In genomic region chr1:120414466-120414865, GRCh38 we compare ENCODE assay signal across 8 cellular contexts. TPM values are rescaled to one million over a fixed set of nuclear protein-coding genes. Genes with fewer than 3 reads are reported as not detected.
DNase-seq lines count a peak whose midpoint lies in the region; ATAC-seq and TF ChIP-seq lines count a peak whose summit lies in the region.
"Not testable (repeated sequence)": the region's sequence is repeated elsewhere in the genome, so short reads cannot be mapped to it uniquely, and the experiment has no call there.

No MANE protein-coding gene starts in this region.

- H3K27me3 ChIP-seq in GM06990 (replicated peaks; ENCODE audit: control insufficient read depth, insufficient read depth, low read length); thoracic aorta (replicated peaks; ENCODE audit: insufficient read depth): not testable (repeated sequence)
- H3K27me3 ChIP-seq in neural progenitor cell = peaks cover 35% of the 10 kb centered on the region

- TF ChIP-seq POLR2A in NB4 (IDR thresholded peaks at IDR 0.05; ENCODE audit: extremely low read depth, insufficient read length) = not testable (repeated sequence)

- not testable (repeated sequence) for H3F3A ChIP-seq in neural progenitor cell (ENCODE audit: low read depth)

- H3K27ac ChIP-seq in neural progenitor cell, thoracic aorta: not testable (repeated sequence)

- H3K79me2 ChIP-seq in neural progenitor cell (ENCODE audit: low read depth) = not testable (repeated sequence)

- H3K4me3 ChIP-seq in GM06990 (replicated peaks; ENCODE audit: low read depth, low read length) (peak overlapping the region; percentile 60; the same call in 1 of the 2 replicates), NB4 (ENCODE audit: low read depth, low read length) (peak overlapping the region; percentile 36), fibroblast of pulmonary artery (replicated peaks; ENCODE audit: low read depth, low read length) (peak overlapping the region; percentile 63), neural progenitor cell (peak overlapping the region; percentile 43), thoracic aorta (peak overlapping the region; percentile 83)

- TF ChIP-seq CTCF in GM06990 (IDR thresholded peaks at IDR 0.05; ENCODE audit: insufficient read depth, low read length, poor library complexity, severe bottlenecking); NB4 (IDR thresholded peaks at IDR 0.05; ENCODE audit: low read depth, low read length); fibroblast of pulmonary artery (IDR thresholded peaks at IDR 0.05; ENCODE audit: low read length, missing control alignments); neural progenitor cell (IDR thresholded peaks at IDR 0.05); thoracic aorta (IDR thresholded peaks at IDR 0.05): not testable (repeated sequence)

- DNase-seq in GM06990 (ENCODE audit: extremely low read depth, insufficient read length) (peak; percentile 11), NB4 (ENCODE audit: low read depth) (peak; percentile 38)
- DNase-seq in activated naive CD4-positive, alpha-beta T cell treated with anti-CD3 and anti-CD28 coated beads, Interleukin-2, amount 50 U/mL, for 72 hours (ENCODE audit: low spot score in 2 of 2); fibroblast of pulmonary artery (ENCODE audit: low read depth); neural progenitor cell (ENCODE audit: low spot score); thoracic aorta (ENCODE audit: low spot score): not testable (repeated sequence)

- not testable (repeated sequence) for H4K20me1 ChIP-seq in neural progenitor cell (ENCODE audit: low read depth)

- not testable (repeated sequence) for H3K9ac ChIP-seq in neural progenitor cell

- H3K27me3 Mint-ChIP-seq in neural progenitor cell (ENCODE audit: insufficient read depth, low read depth) = not testable (repeated sequence)

- H3K4me1 ChIP-seq in neural progenitor cell; thoracic aorta (ENCODE audit: control insufficient read depth in 1 of 2, low read depth in 2 of 2): not testable (repeated sequence)

- H3K36me3 Mint-ChIP-seq in activated naive CD4-positive, alpha-beta T cell treated with anti-CD3 and anti-CD28 coated beads, Interleukin-2, amount 50 U/mL, for 72 hours; neural progenitor cell: not testable (repeated sequence)

- not testable (repeated sequence) for H2AFZ ChIP-seq in neural progenitor cell (replicated peaks)

- not testable (repeated sequence) for H3K4me3 Mint-ChIP-seq in neural progenitor cell

- H3K9me3 ChIP-seq in neural progenitor cell (ENCODE audit: low read depth); thoracic aorta: not testable (repeated sequence)

- peak overlapping the region in 1 of 2 donors; percentile 89 for H3K27ac Mint-ChIP-seq in activated naive CD4-positive, alpha-beta T cell treated with anti-CD3 and anti-CD28 coated beads, Interleukin-2, amount 50 U/mL, for 72 hours
- H3K27ac Mint-ChIP-seq in neural progenitor cell = not testable (repeated sequence)

- not testable (repeated sequence) for H3K9me3 Mint-ChIP-seq in activated naive CD4-positive, alpha-beta T cell treated with anti-CD3 and anti-CD28 coated beads, Interleukin-2, amount 50 U/mL, for 72 hours; neural progenitor cell

- peak; percentile 32 for ATAC-seq in GM21528 (IDR thresholded peaks at IDR 0.05; ENCODE audit: low FRiP score, unreplicated experiment)
- ATAC-seq in HG03135 (IDR thresholded peaks at IDR 0.05; ENCODE audit: unreplicated experiment) = peak; percentile 9
- peak; percentile 8 to 34 for ATAC-seq in activated naive CD4-positive, alpha-beta T cell treated with anti-CD3 and anti-CD28 coated beads, Interleukin-2, amount 50 U/mL, for 72 hours
- not testable (repeated sequence) for ATAC-seq in thoracic aorta (ENCODE audit: insufficient number of reproducible peaks, low FRiP score, low read depth)

- not testable (repeated sequence) for H3K36me3 ChIP-seq in GM06990 (ENCODE audit: control insufficient read depth, insufficient read depth, low read length); neural progenitor cell; thoracic aorta

- not testable (repeated sequence) for H3K4me2 ChIP-seq in neural progenitor cell

- not testable (repeated sequence) for H3K4me1 Mint-ChIP-seq in neural progenitor cell

RNA-seq across cellular contexts. Expression of gene NBPF8, which starts 0.4 kb away (rescaled TPM):
- 10 to 100 TPM; 22.8 to 31.6 TPM for total RNA-seq in activated naive CD4-positive, alpha-beta T cell treated with anti-CD3 and anti-CD28 coated beads, Interleukin-2, amount 50 U/mL, for 72 hours
- total RNA-seq in neural progenitor cell (ENCODE audit: low replicate concordance) (6.3 and 7.2 TPM in 2 replicates), thoracic aorta (10 to 100 TPM; 12.5 to 22.7 TPM)
